7 cellular contexts compared by ENCODE assay signal in the genomic region with DNA sequence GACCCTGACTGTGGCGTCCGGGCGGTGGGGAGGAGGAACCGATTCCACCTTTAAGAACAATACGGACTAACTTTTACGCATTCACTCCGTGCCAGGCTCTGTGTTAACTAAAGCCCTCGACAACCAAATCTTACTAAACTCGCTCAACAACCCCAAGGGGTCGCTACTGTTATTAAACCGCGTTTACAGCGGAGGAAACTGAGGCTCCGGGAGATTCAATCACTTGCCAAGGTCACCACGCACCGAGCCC. TPM values are rescaled to one million over a fixed set of nuclear protein-coding genes. Genes with fewer than 3 reads are reported as not detected.
A peak's percentile ranks its signal among the peaks of the same experiment; 100 is the strongest.
DNase-seq lines count a peak whose midpoint lies in the region; ATAC-seq and TF ChIP-seq lines count a peak whose summit lies in the region.

No MANE protein-coding gene starts in this region.

- peak overlapping the region; percentile 56 for H2AFZ ChIP-seq in GM23248

- H3K4me2 ChIP-seq in GM23248 (ENCODE audit: unreplicated experiment) (peak overlapping the region; percentile 51), skeletal muscle satellite cell (ENCODE audit: low read length) (peak overlapping the region; percentile 87)

- H3K4me1 ChIP-seq in GM23248 (ENCODE audit: insufficient read depth) (peaks cover 3% of the 10 kb centered on the region), RWPE2 (ENCODE audit: insufficient read depth, poor library complexity, severe bottlenecking) (no peaks in the 10 kb centered on the region), skeletal muscle satellite cell (ENCODE audit: control insufficient read depth, insufficient read depth, low read length) (peaks cover 14% of the 10 kb centered on the region)

- H3K27ac ChIP-seq in GM23248 (no peak overlapping the region), RWPE2 (ENCODE audit: poor library complexity, severe bottlenecking) (peak overlapping the region; percentile 67)

- ATAC-seq in RWPE2 (ENCODE audit: low read depth) (no peak), HG03565 (IDR thresholded peaks at IDR 0.05; ENCODE audit: unreplicated experiment) (no peak), HG03342 (IDR thresholded peaks at IDR 0.05; ENCODE audit: unreplicated experiment) (no peak)

- H3K9me2 ChIP-seq in GM23248 (ENCODE audit: insufficient read depth), result no peaks in the 10 kb centered on the region

- H3F3A ChIP-seq in GM23248 (ENCODE audit: insufficient read depth), result peaks cover 19% of the 10 kb centered on the region

- in situ Hi-C loops in GM23248 (cut with MboI), result no loop called here

- H4K20me1 ChIP-seq in GM23248 (ENCODE audit: insufficient read depth), result no peaks in the 10 kb centered on the region

- peak overlapping the region; percentile 52; the same call in 1 of the 2 replicates for H3K9ac ChIP-seq in GM23248
- peak overlapping the region; percentile 45 for H3K9ac ChIP-seq in skeletal muscle satellite cell (ENCODE audit: low read depth, low read length)

- 16 to 17% methylated on average over 13 to 16 of the region's 16 CpGs for WGBS in GM23248 (ENCODE audit: low coverage in 1 of 2, low lambda C conversion rate in 2 of 2, missing lambda C conversion rate in 2 of 2), 2 experiments

- TF ChIP-seq CTCF in RWPE2 (IDR thresholded peaks at IDR 0.05; ENCODE audit: poor library complexity, severe bottlenecking) (no peak), fibroblast of the aortic adventitia (IDR thresholded peaks at IDR 0.05; ENCODE audit: insufficient read depth, low read length) (peak; percentile 30)

- H3K9me3 ChIP-seq in GM23248 (ENCODE audit: low read depth) (no peaks in the 10 kb centered on the region), RWPE2 (ENCODE audit: severe bottlenecking) (no peaks in the 10 kb centered on the region), skeletal muscle satellite cell (replicated peaks; ENCODE audit: low read length) (peaks cover 9% of the 10 kb centered on the region)

- peak overlapping the region; percentile 73 for H3K4me3 ChIP-seq in GM23248
- H3K4me3 ChIP-seq in RWPE2 (ENCODE audit: severe bottlenecking), result peak overlapping the region; percentile 64
- peak overlapping the region; percentile 68 for H3K4me3 ChIP-seq in fibroblast of the aortic adventitia (ENCODE audit: low read depth, low read length)
- peak overlapping the region; percentile 72 for H3K4me3 ChIP-seq in skeletal muscle satellite cell (ENCODE audit: low read length)

- no peaks in the 10 kb centered on the region for H3K27me3 ChIP-seq in GM23248 (replicated peaks; ENCODE audit: insufficient read depth)
- no peaks in the 10 kb centered on the region for H3K27me3 ChIP-seq in RWPE2 (ENCODE audit: insufficient read depth, poor library complexity, severe bottlenecking)
- H3K27me3 ChIP-seq in skeletal muscle satellite cell (ENCODE audit: control insufficient read depth, insufficient read depth, low read length), result no peaks in the 10 kb centered on the region

- H3K36me3 ChIP-seq in GM23248 (ENCODE audit: low read depth) (0 out of 2 replicates have a peak, but pooled peaks cover 5% of the 10 kb centered on the region), RWPE2 (ENCODE audit: low read depth) (peaks cover 20% of the 10 kb centered on the region), skeletal muscle satellite cell (ENCODE audit: insufficient read depth, low read length) (peaks cover 17% of the 10 kb centered on the region)

- DNase-seq in GM23248, result peak; percentile 43
- DNase-seq in RWPE2 (ENCODE audit: low spot score), result no peak
- peak; percentile 39 for DNase-seq in fibroblast of the aortic adventitia (ENCODE audit: low read depth)
- DNase-seq in NCI-H1930 (lab: John Stamatoyannopoulos, UW), result no peak

- H3K79me2 ChIP-seq in GM23248 (ENCODE audit: insufficient read depth), result peaks cover 10% of the 10 kb centered on the region

RNA-seq across cellular contexts. Expression of a gene that starts 1.2 kb away (rescaled TPM):
- 42.5 and 50.8 TPM in 2 replicates for total RNA-seq in GM23248 (2014; rRNA removed; shearing (Covaris generic))
- 5.4 and 5.7 TPM in 2 replicates for polyA plus RNA-seq in GM23248 (2016; fragmentation: Nextera tagmentation; extraction: Ambion mirVana)
- 18.5 and 40.4 TPM in 2 replicates for total RNA-seq in fibroblast of the aortic adventitia (ENCODE audit: low replicate concordance)
- 33.9 and 34.2 TPM in 2 replicates for total RNA-seq in skeletal muscle satellite cell (2012; rRNA removed)

RNA-seq across cellular contexts. Expression of a gene that starts 3.8 kb away (rescaled TPM):
- not detected in 2 replicates for total RNA-seq in GM23248 (2014; rRNA removed; shearing (Covaris generic))
- not detected in 2 replicates for polyA plus RNA-seq in GM23248 (2016; fragmentation: Nextera tagmentation; extraction: Ambion mirVana)
- total RNA-seq in fibroblast of the aortic adventitia (ENCODE audit: low replicate concordance), result 0.27 TPM in 1 of 2 replicates, not detected in the other
- 0.51 TPM in 1 of 2 replicates, not detected in the other for total RNA-seq in skeletal muscle satellite cell (2012; rRNA removed)

RNA-seq across cellular contexts. Expression of a gene that starts 16.8 kb away (rescaled TPM):
- total RNA-seq in GM23248 (2014; rRNA removed; shearing (Covaris generic)), result 1.3 TPM in 1 of 2 replicates, not detected in the other
- polyA plus RNA-seq in GM23248 (2016; fragmentation: Nextera tagmentation; extraction: Ambion mirVana), result 2.0 and 2.7 TPM in 2 replicates
- 0.72 TPM in 1 of 2 replicates, not detected in the other for total RNA-seq in fibroblast of the aortic adventitia (ENCODE audit: low replicate concordance)
- total RNA-seq in skeletal muscle satellite cell (2012; rRNA removed), result not detected in 2 replicates

RNA-seq across cellular contexts. Expression of a gene that starts 27.5 kb away (rescaled TPM):
- 0.25 TPM in 1 of 2 replicates, not detected in the other for total RNA-seq in GM23248 (2014; rRNA removed; shearing (Covaris generic))
- polyA plus RNA-seq in GM23248 (2016; fragmentation: Nextera tagmentation; extraction: Ambion mirVana), result 0.15 TPM in 1 of 2 replicates, not detected in the other
- 0.16 TPM in 1 of 2 replicates, not detected in the other for total RNA-seq in fibroblast of the aortic adventitia (ENCODE audit: low replicate concordance)
- total RNA-seq in skeletal muscle satellite cell (2012; rRNA removed), result not detected in 2 replicates

RNA-seq across cellular contexts. Expression of a gene that starts 28.2 kb away (rescaled TPM):
- 37.4 and 67.8 TPM in 2 replicates for total RNA-seq in GM23248 (2014; rRNA removed; shearing (Covaris generic))
- 4.6 and 5.3 TPM in 2 replicates for polyA plus RNA-seq in GM23248 (2016; fragmentation: Nextera tagmentation; extraction: Ambion mirVana)
- total RNA-seq in fibroblast of the aortic adventitia (ENCODE audit: low replicate concordance), result 13.8 and 44.0 TPM in 2 replicates
- 48.4 and 75.8 TPM in 2 replicates for total RNA-seq in skeletal muscle satellite cell (2012; rRNA removed)

Comparison
In these comparisons a context has a peak if more than half of its experiments do, and no peak if none do; other contexts are left out.
1. DNase-seq: peak in GM23248 (single experiment) and fibroblast of the aortic adventitia (single experiment); none in RWPE2 (single experiment) and NCI-H1930 (0 of 2).
2. Peak in every context shown above with its lines, with median percentiles within 50 percentile points of each other: H3K4me3 ChIP-seq.